ENCODE assay signal across 8 cellular contexts in genomic region chr12:67630373-67631088, GRCh38. TPM values are rescaled to one million over a fixed set of nuclear protein-coding genes. Genes with fewer than 3 reads are reported as not detected.
DNase-seq lines count a peak whose midpoint lies in the region; ATAC-seq and TF ChIP-seq lines count a peak whose summit lies in the region.

No MANE protein-coding gene starts in this region.

- POLR2A ChIA-PET in MCF 10A (lab: Yijun Ruan, JAX), result interaction anchor here (1.1 kb wide), 1 partner anchor 12 kb away, joined by 3 read pairs; no protein-coding TSS in a partner anchor

- TF ChIP-seq CTCF in mammary epithelial cell (conservative IDR thresholded peaks at IDR 0.05 in 1 of 2, IDR thresholded peaks at IDR 0.05 in 1 of 2; ENCODE audit: extremely low read depth in 1 of 2, insufficient read depth in 1 of 2, low read depth in 1 of 2, low read length in 2 of 2) (no peak), MCF 10A (IDR thresholded peaks at IDR 0.05; ENCODE audit: unreplicated experiment) (no peak), SU-DHL-6 (IDR thresholded peaks at IDR 0.05; ENCODE audit: insufficient read depth, low read length, poor library complexity, severe bottlenecking) (no peak), testis (IDR thresholded peaks at IDR 0.05) (no peak)

- no peak overlapping the region for H3K27ac ChIP-seq in mammary epithelial cell (ENCODE audit: insufficient read depth, low read depth, low read length)
- peak overlapping the region; percentile 68 for H3K27ac ChIP-seq in SU-DHL-6 (ENCODE audit: low read depth, low read length)
- no peak overlapping the region for H3K27ac ChIP-seq in testis

- H3K79me2 ChIP-seq in mammary epithelial cell (ENCODE audit: insufficient read depth, low read length), result no peaks in the 10 kb centered on the region
- H3K79me2 ChIP-seq in SU-DHL-6 (ENCODE audit: insufficient read depth, low read length), result no peaks in the 10 kb centered on the region

- H4K20me1 ChIP-seq in mammary epithelial cell (ENCODE audit: insufficient read depth, low read length), result no peaks in the 10 kb centered on the region
- H4K20me1 ChIP-seq in SU-DHL-6 (ENCODE audit: low read depth, low read length), result no peaks in the 10 kb centered on the region

- H3K9me3 ChIP-seq in mammary epithelial cell (replicated peaks; ENCODE audit: insufficient read depth, low read length), result no peaks in the 10 kb centered on the region
- no peaks in the 10 kb centered on the region for H3K9me3 ChIP-seq in SU-DHL-6 (ENCODE audit: insufficient read depth, low read length)
- no peaks in the 10 kb centered on the region for H3K9me3 ChIP-seq in testis

- H3K4me3 ChIP-seq in mammary epithelial cell (replicated peaks in 1 of 3; ENCODE audit: insufficient read depth in 1 of 3, low read depth in 2 of 3, low read length in 3 of 3), result no peak overlapping the region
- peak overlapping the region; percentile 17 for H3K4me3 ChIP-seq in SU-DHL-6 (ENCODE audit: insufficient read depth, low read length, poor library complexity, severe bottlenecking)
- H3K4me3 ChIP-seq in testis, result no peak overlapping the region

- H3K4me1 Mint-ChIP-seq in MCF 10A (ENCODE audit: insufficient read depth, unreplicated experiment) (no peaks in the 10 kb centered on the region), memory B cell (peaks cover 47% of the 10 kb centered on the region)
- peaks cover 89% of the 10 kb centered on the region for H3K4me1 Mint-ChIP-seq in activated naive CD4-positive, alpha-beta T cell treated with anti-CD3 and anti-CD28 coated beads, Interleukin-2, amount 50 U/mL, for 24 hours

- no peak for DNase-seq in mammary epithelial cell
- DNase-seq in MCF 10A (ENCODE audit: unreplicated experiment), result no peak
- DNase-seq in memory B cell (ENCODE audit: low spot score in 2 of 2), result peak; percentile 49 to 72
- peak; percentile 25 for DNase-seq in testis
- no peak for DNase-seq in DMS114 treated with DMSO at 0.1 percent for 48 hours (lab: John Stamatoyannopoulos, UW; ENCODE audit: unreplicated experiment)

- dilution Hi-C loops in mammary epithelial cell (cut with HindIII; ENCODE audit: low sequenced_read_pairs), result no loop called here

- H2AFZ ChIP-seq in mammary epithelial cell (ENCODE audit: low read depth, low read length), result peak overlapping the region; percentile 47
- H2AFZ ChIP-seq in SU-DHL-6 (ENCODE audit: low read depth, low read length, severe bottlenecking), result peak overlapping the region; percentile 66

- intact Hi-C loops in mammary epithelial cell (cut with micrococcal nuclease) (no loop called here), MCF 10A (cut with micrococcal nuclease) (no loop called here), testis (cut with DNase I; ENCODE audit: low total_unique reads) (no loop called here)

- H3K36me3 Mint-ChIP-seq in MCF 10A (ENCODE audit: insufficient read depth, unreplicated experiment), result no peaks in the 10 kb centered on the region
- H3K36me3 Mint-ChIP-seq in activated naive CD4-positive, alpha-beta T cell treated with anti-CD3 and anti-CD28 coated beads, Interleukin-2, amount 50 U/mL, for 24 hours, result peaks cover 2% of the 10 kb centered on the region
- peaks cover 8% of the 10 kb centered on the region for H3K36me3 Mint-ChIP-seq in memory B cell

- no peaks in the 10 kb centered on the region for H3K9me3 Mint-ChIP-seq in MCF 10A (ENCODE audit: unreplicated experiment)
- H3K9me3 Mint-ChIP-seq in activated naive CD4-positive, alpha-beta T cell treated with anti-CD3 and anti-CD28 coated beads, Interleukin-2, amount 50 U/mL, for 24 hours, result peaks cover 12% of the 10 kb centered on the region
- peaks cover 6% of the 10 kb centered on the region for H3K9me3 Mint-ChIP-seq in memory B cell

- H3K27me3 ChIP-seq in mammary epithelial cell (ENCODE audit: insufficient read depth, low read length), result no peaks in the 10 kb centered on the region
- H3K27me3 ChIP-seq in SU-DHL-6 (ENCODE audit: low read length), result no peaks in the 10 kb centered on the region
- no peaks in the 10 kb centered on the region for H3K27me3 ChIP-seq in testis

- H3K4me3 Mint-ChIP-seq in MCF 10A (ENCODE audit: unreplicated experiment) (no peak overlapping the region), memory B cell (peak overlapping the region; percentile 69)
- H3K4me3 Mint-ChIP-seq in activated naive CD4-positive, alpha-beta T cell treated with anti-CD3 and anti-CD28 coated beads, Interleukin-2, amount 50 U/mL, for 24 hours, result peak overlapping the region; percentile 68

- ATAC-seq in HG03196 (IDR thresholded peaks at IDR 0.05; ENCODE audit: unreplicated experiment), result peak; percentile 99
- peak; percentile 100 for ATAC-seq in memory B cell (ENCODE audit: low read depth)

- H3K27me3 Mint-ChIP-seq in MCF 10A (ENCODE audit: insufficient read depth, unreplicated experiment), result no peaks in the 10 kb centered on the region
- H3K27me3 Mint-ChIP-seq in activated naive CD4-positive, alpha-beta T cell treated with anti-CD3 and anti-CD28 coated beads, Interleukin-2, amount 50 U/mL, for 24 hours, result no peaks in the 10 kb centered on the region
- no peaks in the 10 kb centered on the region for H3K27me3 Mint-ChIP-seq in memory B cell

- no peaks in the 10 kb centered on the region for H3K36me3 ChIP-seq in mammary epithelial cell (ENCODE audit: insufficient read depth, low read length)
- no peaks in the 10 kb centered on the region for H3K36me3 ChIP-seq in SU-DHL-6 (ENCODE audit: low read length)
- H3K36me3 ChIP-seq in testis (ENCODE audit: low read depth, missing control alignments), result no peaks in the 10 kb centered on the region

- no peaks in the 10 kb centered on the region for H3F3A ChIP-seq in SU-DHL-6 (ENCODE audit: insufficient read depth)

- no peak overlapping the region for H3K4me2 ChIP-seq in mammary epithelial cell (ENCODE audit: insufficient read depth, low read depth, low read length)
- peak overlapping the region; percentile 73 for H3K4me2 ChIP-seq in SU-DHL-6 (ENCODE audit: low read depth, low read length, poor library complexity, severe bottlenecking)

- WGBS in mammary epithelial cell (ENCODE audit: low coverage, missing lambda C conversion rate), result 48% methylated on average over 7 of the region's 7 CpGs
- WGBS in testis, 2 donors, result 54% methylated on average over 7 of the region's 7 CpGs

- H3K9ac ChIP-seq in mammary epithelial cell (ENCODE audit: insufficient read depth, low read length), result no peak overlapping the region
- H3K9ac ChIP-seq in SU-DHL-6 (ENCODE audit: low read length), result peak overlapping the region; percentile 25; the same call in 1 of the 2 replicates

- no peaks in the 10 kb centered on the region for H3K4me1 ChIP-seq in mammary epithelial cell (ENCODE audit: insufficient read depth, low read length)
- H3K4me1 ChIP-seq in testis, result no peaks in the 10 kb centered on the region

- no peaks in the 10 kb centered on the region for H3K9me2 ChIP-seq in SU-DHL-6 (replicated peaks; ENCODE audit: insufficient read depth, low read length)

- in situ Hi-C loops in mammary epithelial cell (cut with MboI; ENCODE audit: low sequenced_read_pairs in 2 of 2), result loop anchor here in 1 of 2 donors (25.0 kb wide), 1 partner anchor 168 kb away; no protein-coding TSS in a partner anchor

- no TSS peak for BruUV-seq in mammary epithelial cell (replicated peaks; lab: Mats Ljungman, UMichigan)
- BruUV-seq in MCF 10A (replicated peaks; lab: Mats Ljungman, UMichigan), result no TSS peak

- CTCF ChIA-PET in mammary epithelial cell (lab: Charles Lee; ENCODE audit: low non-redundant PET) (no interaction called here), MCF 10A (lab: Yijun Ruan, JAX) (no interaction called here)

- TF ChIP-seq POLR2A in testis (IDR thresholded peaks at IDR 0.05), result no peak

- H3K27ac Mint-ChIP-seq in MCF 10A (ENCODE audit: low read depth, unreplicated experiment), result no peak overlapping the region
- H3K27ac Mint-ChIP-seq in activated naive CD4-positive, alpha-beta T cell treated with anti-CD3 and anti-CD28 coated beads, Interleukin-2, amount 50 U/mL, for 24 hours, result peak overlapping the region; percentile 94
- peak overlapping the region; percentile 92 for H3K27ac Mint-ChIP-seq in memory B cell

RNA-seq across cellular contexts. Expression of gene DYRK2, which starts 18.0 kb away (rescaled TPM):
- 10 to 100 TPM; 17.8 to 25.8 TPM for total RNA-seq in mammary epithelial cell
- 16.3 TPM for polyA plus RNA-seq in mammary epithelial cell
- polyA minus RNA-seq in mammary epithelial cell, result 43.1 TPM
- total RNA-seq in MCF 10A (2022), result 24.6 and 33.3 TPM in 2 replicates
- total RNA-seq in testis, result 10 to 100 TPM; 17.4 to 18.4 TPM
- 14.6 TPM for polyA plus RNA-seq in testis (ENCODE audit: insufficient read depth, low read depth, low replicate concordance)

Comparison
In these comparisons a context has a peak if more than half of its experiments do, and no peak if none do; other contexts are left out.
1. DNase-seq: peak in memory B cell (2 of 2) and testis (single experiment); none in mammary epithelial cell (single experiment), MCF 10A (single experiment) and DMS114 treated with DMSO at 0.1 percent for 48 hours (single experiment).